Comparison of ENCODE assay signal across 8 cellular contexts in genomic region chr17:81635973-81636504, GRCh38. TPM values are rescaled to one million over a fixed set of nuclear protein-coding genes. Genes with fewer than 3 reads are reported as not detected.
DNase-seq lines count a peak whose midpoint lies in the region; ATAC-seq and TF ChIP-seq lines count a peak whose summit lies in the region.

No MANE protein-coding gene starts in this region.

- peaks cover 16% of the 10 kb centered on the region for H3K4me1 Mint-ChIP-seq in activated T-helper 1 cell treated with anti-CD3 and anti-CD28 coated beads, Interleukin-12 subunit alpha, Interleukin-12 subunit beta, Interleukin-2, Interleukin-4 antibody, amounts not matched to agents 30 ng/mL and 10 ng/mL and 1 ng/mL, durations not matched to agents 14 hours and 24 hours and 36 hours (ENCODE audit: low read depth)

- no peak for DNase-seq in activated T-helper 1 cell treated with anti-CD3 and anti-CD28 coated beads, Interleukin-12 subunit alpha, Interleukin-12 subunit beta, Interleukin-2, Interleukin-4 antibody, amounts not matched to agents 30 ng/mL and 10 ng/mL and 1 ng/mL, durations not matched to agents 14 hours and 24 hours and 36 hours (ENCODE audit: low spot score)
- no peak for DNase-seq in stomach
- DNase-seq in NK-92 treated with Interleukin-12 subunit alpha and Interleukin-12 subunit beta, amount 100 ng/mL, for 24 hours (lab: John Stamatoyannopoulos, UW) = no peak
- DNase-seq in activated CD4-positive, CD25-positive, alpha-beta regulatory T cell (lab: John Stamatoyannopoulos, UW) = no peak

- peaks cover 15% of the 10 kb centered on the region for H3K36me3 Mint-ChIP-seq in activated T-helper 1 cell treated with anti-CD3 and anti-CD28 coated beads, Interleukin-12 subunit alpha, Interleukin-12 subunit beta, Interleukin-2, Interleukin-4 antibody, amounts not matched to agents 30 ng/mL and 10 ng/mL and 1 ng/mL, durations not matched to agents 14 hours and 24 hours and 36 hours (ENCODE audit: low read depth)

- peak overlapping the region; percentile 91 for H3K4me3 ChIP-seq in BLaER1
- peak overlapping the region; percentile 96 for H3K4me3 ChIP-seq in iPS-20b (ENCODE audit: low read length)
- H3K4me3 ChIP-seq in stomach = peak overlapping the region; percentile 65 to 97 (median 80)

- H3K9me3 ChIP-seq in BLaER1 = no peaks in the 10 kb centered on the region
- no peaks in the 10 kb centered on the region for H3K9me3 ChIP-seq in iPS-20b (ENCODE audit: insufficient read depth, low read depth, low read length)
- no peaks in the 10 kb centered on the region for H3K9me3 ChIP-seq in stomach

- H3K27ac Mint-ChIP-seq in activated T-helper 1 cell treated with anti-CD3 and anti-CD28 coated beads, Interleukin-12 subunit alpha, Interleukin-12 subunit beta, Interleukin-2, Interleukin-4 antibody, amounts not matched to agents 30 ng/mL and 10 ng/mL and 1 ng/mL, durations not matched to agents 14 hours and 24 hours and 36 hours = peak overlapping the region; percentile 80

- peak overlapping the region; percentile 92 for H3K4me3 Mint-ChIP-seq in activated T-helper 1 cell treated with anti-CD3 and anti-CD28 coated beads, Interleukin-12 subunit alpha, Interleukin-12 subunit beta, Interleukin-2, Interleukin-4 antibody, amounts not matched to agents 30 ng/mL and 10 ng/mL and 1 ng/mL, durations not matched to agents 14 hours and 24 hours and 36 hours

- H3K36me3 ChIP-seq in BLaER1 (peaks cover 30% of the 10 kb centered on the region), iPS-20b (ENCODE audit: insufficient read depth, low read depth, low read length) (peaks cover 3% of the 10 kb centered on the region; the same call in 1 of the 2 replicates), stomach (peaks cover 0 to 7% (median 6%) of the 10 kb centered on the region in 4 donors)

- no peak for TF ChIP-seq CTCF in stomach (IDR thresholded peaks at IDR 0.05)

- TF ChIP-seq POLR2A in stomach (IDR thresholded peaks at IDR 0.05) = no peak

- intact Hi-C loops in activated T-helper 1 cell treated with anti-CD3 and anti-CD28 coated beads, Interleukin-12 subunit alpha, Interleukin-12 subunit beta, Interleukin-2, Interleukin-4 antibody, amounts not matched to agents 30 ng/mL and 10 ng/mL and 1 ng/mL, durations not matched to agents 14 hours and 24 hours and 36 hours (cut with micrococcal nuclease) = loop anchor here (1.0 to 2.0 kb wide), 3 partner anchors 30 to 83 kb away; partner anchors contain the start of genes CCDC137, FAAP100, MRPL12 and OXLD1
- intact Hi-C loops in stomach (cut with DNase I; ENCODE audit: low total_unique reads) = no loop called here

- TF ChIP-seq EP300 in stomach (IDR thresholded peaks at IDR 0.05) = no peak

- peaks cover 2% of the 10 kb centered on the region for H3K27me3 Mint-ChIP-seq in activated T-helper 1 cell treated with anti-CD3 and anti-CD28 coated beads, Interleukin-12 subunit alpha, Interleukin-12 subunit beta, Interleukin-2, Interleukin-4 antibody, amounts not matched to agents 30 ng/mL and 10 ng/mL and 1 ng/mL, durations not matched to agents 14 hours and 24 hours and 36 hours (ENCODE audit: insufficient read depth)

- H3K9ac ChIP-seq in BLaER1 = peak overlapping the region; percentile 94
- H3K9ac ChIP-seq in iPS-20b (ENCODE audit: low read depth, low read length) = peak overlapping the region; percentile 97

- H3K4me1 ChIP-seq in BLaER1 = peaks cover 29% of the 10 kb centered on the region
- no peaks in the 10 kb centered on the region for H3K4me1 ChIP-seq in iPS-20b (ENCODE audit: insufficient read depth, low read length)
- peaks cover 20 to 46% (median 40%) of the 10 kb centered on the region in 4 donors for H3K4me1 ChIP-seq in stomach

- peak; percentile 24 for ATAC-seq in HG02840 (IDR thresholded peaks at IDR 0.05; ENCODE audit: low FRiP score, unreplicated experiment)
- no peak for ATAC-seq in GM19455 (IDR thresholded peaks at IDR 0.05; ENCODE audit: unreplicated experiment)

- no peaks in the 10 kb centered on the region for H3K9me3 Mint-ChIP-seq in activated T-helper 1 cell treated with anti-CD3 and anti-CD28 coated beads, Interleukin-12 subunit alpha, Interleukin-12 subunit beta, Interleukin-2, Interleukin-4 antibody, amounts not matched to agents 30 ng/mL and 10 ng/mL and 1 ng/mL, durations not matched to agents 14 hours and 24 hours and 36 hours

- peaks cover 58% of the 10 kb centered on the region for H4K20me1 ChIP-seq in BLaER1

- H3K4me2 ChIP-seq in BLaER1 = peak overlapping the region; percentile 94

- WGBS in stomach, 5 donors = 28 to 36% (median 30%) methylated on average over 18 of the region's 18 CpGs

- H3K27me3 ChIP-seq in BLaER1 (no peaks in the 10 kb centered on the region), iPS-20b (ENCODE audit: insufficient read depth, low read length) (no peaks in the 10 kb centered on the region), stomach (no peaks in the 10 kb centered on the region)

- peak overlapping the region; percentile 95 for H3K27ac ChIP-seq in BLaER1
- H3K27ac ChIP-seq in iPS-20b (ENCODE audit: low read length) = peak overlapping the region; percentile 88
- peak overlapping the region; percentile 89 to 96 (median 95) for H3K27ac ChIP-seq in stomach

RNA-seq across cellular contexts. Expression of gene NPLOC4, which starts 0.9 kb away (rescaled TPM):
- 138 and 157 TPM in 2 replicates for total RNA-seq in activated T-helper 1 cell treated with anti-CD3 and anti-CD28 coated beads, Interleukin-12 subunit alpha, Interleukin-12 subunit beta, Interleukin-2, Interleukin-4 antibody, amounts not matched to agents 30 ng/mL and 10 ng/mL and 1 ng/mL, durations not matched to agents 14 hours and 24 hours and 36 hours
- total RNA-seq in stomach = 100 to 1,000 TPM in 3 of 5 donors, 10 to 100 TPM in 2; 53.3 to 284 (median 103) TPM
- 10 to 100 TPM; 24.0 to 25.3 (median 24.4) TPM for polyA plus RNA-seq in stomach

RNA-seq across cellular contexts. Expression of gene TSPAN10, which starts 1.0 kb away (rescaled TPM):
- total RNA-seq in activated T-helper 1 cell treated with anti-CD3 and anti-CD28 coated beads, Interleukin-12 subunit alpha, Interleukin-12 subunit beta, Interleukin-2, Interleukin-4 antibody, amounts not matched to agents 30 ng/mL and 10 ng/mL and 1 ng/mL, durations not matched to agents 14 hours and 24 hours and 36 hours = 0.21 and 0.66 TPM in 2 replicates
- not detected for total RNA-seq in stomach
- polyA plus RNA-seq in stomach = 1 to 10 TPM; 1.1 to 1.5 (median 1.2) TPM

RNA-seq across cellular contexts. Expression of gene PDE6G, which starts 20.3 kb away (rescaled TPM):
- total RNA-seq in activated T-helper 1 cell treated with anti-CD3 and anti-CD28 coated beads, Interleukin-12 subunit alpha, Interleukin-12 subunit beta, Interleukin-2, Interleukin-4 antibody, amounts not matched to agents 30 ng/mL and 10 ng/mL and 1 ng/mL, durations not matched to agents 14 hours and 24 hours and 36 hours = 5.8 and 8.7 TPM in 2 replicates
- 1 to 10 TPM in 1 of 5 donors, not detected in 4; 2.0 TPM for total RNA-seq in stomach
- 1 to 10 TPM in 1 of 3 donors, under 1 TPM in 2; 0.85 to 2.6 (median 0.93) TPM for polyA plus RNA-seq in stomach

RNA-seq across cellular contexts. Expression of gene OXLD1, which starts 30.4 kb away (rescaled TPM):
- 54.3 and 57.5 TPM in 2 replicates for total RNA-seq in activated T-helper 1 cell treated with anti-CD3 and anti-CD28 coated beads, Interleukin-12 subunit alpha, Interleukin-12 subunit beta, Interleukin-2, Interleukin-4 antibody, amounts not matched to agents 30 ng/mL and 10 ng/mL and 1 ng/mL, durations not matched to agents 14 hours and 24 hours and 36 hours
- total RNA-seq in stomach = 100 to 1,000 TPM in 2 of 5 donors, 10 to 100 TPM in 1, 1 to 10 TPM in 1, not detected in 1; 9.9 to 112 (median 61.2) TPM
- polyA plus RNA-seq in stomach = 10 to 100 TPM; 59.6 to 82.2 (median 64.5) TPM

RNA-seq across cellular contexts. Expression of gene CCDC137, which starts 30.5 kb away (rescaled TPM):
- total RNA-seq in activated T-helper 1 cell treated with anti-CD3 and anti-CD28 coated beads, Interleukin-12 subunit alpha, Interleukin-12 subunit beta, Interleukin-2, Interleukin-4 antibody, amounts not matched to agents 30 ng/mL and 10 ng/mL and 1 ng/mL, durations not matched to agents 14 hours and 24 hours and 36 hours = 59.3 and 62.1 TPM in 2 replicates
- 100 to 1,000 TPM in 1 of 5 donors, 10 to 100 TPM in 1, 1 to 10 TPM in 2, under 1 TPM in 1; 0.58 to 279 (median 9.4) TPM for total RNA-seq in stomach
- 10 to 100 TPM; 18.2 to 26.0 (median 23.3) TPM for polyA plus RNA-seq in stomach
